ENCODE assay signal across 1 cellular context in genomic region chr3:196927571-196928453, GRCh38.
TF ChIP-seq lines count a peak whose summit lies in the region.

No MANE protein-coding gene starts in this region.

TF ChIP-seq in WTC11, 78 proteins besides CTCF, POLR2A, EP300 and RAD21 (continued from another document):
- TF ChIP-seq, protein P1, sequence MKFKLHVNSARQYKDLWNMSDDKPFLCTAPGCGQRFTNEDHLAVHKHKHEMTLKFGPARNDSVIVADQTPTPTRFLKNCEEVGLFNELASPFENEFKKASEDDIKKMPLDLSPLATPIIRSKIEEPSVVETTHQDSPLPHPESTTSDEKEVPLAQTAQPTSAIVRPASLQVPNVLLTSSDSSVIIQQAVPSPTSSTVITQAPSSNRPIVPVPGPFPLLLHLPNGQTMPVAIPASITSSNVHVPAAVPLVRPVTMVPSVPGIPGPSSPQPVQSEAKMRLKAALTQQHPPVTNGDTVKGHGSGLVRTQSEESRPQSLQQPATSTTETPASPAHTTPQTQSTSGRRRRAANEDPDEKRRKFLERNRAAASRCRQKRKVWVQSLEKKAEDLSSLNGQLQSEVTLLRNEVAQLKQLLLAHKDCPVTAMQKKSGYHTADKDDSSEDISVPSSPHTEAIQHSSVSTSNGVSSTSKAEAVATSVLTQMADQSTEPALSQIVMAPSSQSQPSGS (CRISPR knock-in tag; IDR thresholded peaks at IDR 0.05; ENCODE audit: borderline replicate concordance, low read depth): no peak
- TF ChIP-seq, protein P2, sequence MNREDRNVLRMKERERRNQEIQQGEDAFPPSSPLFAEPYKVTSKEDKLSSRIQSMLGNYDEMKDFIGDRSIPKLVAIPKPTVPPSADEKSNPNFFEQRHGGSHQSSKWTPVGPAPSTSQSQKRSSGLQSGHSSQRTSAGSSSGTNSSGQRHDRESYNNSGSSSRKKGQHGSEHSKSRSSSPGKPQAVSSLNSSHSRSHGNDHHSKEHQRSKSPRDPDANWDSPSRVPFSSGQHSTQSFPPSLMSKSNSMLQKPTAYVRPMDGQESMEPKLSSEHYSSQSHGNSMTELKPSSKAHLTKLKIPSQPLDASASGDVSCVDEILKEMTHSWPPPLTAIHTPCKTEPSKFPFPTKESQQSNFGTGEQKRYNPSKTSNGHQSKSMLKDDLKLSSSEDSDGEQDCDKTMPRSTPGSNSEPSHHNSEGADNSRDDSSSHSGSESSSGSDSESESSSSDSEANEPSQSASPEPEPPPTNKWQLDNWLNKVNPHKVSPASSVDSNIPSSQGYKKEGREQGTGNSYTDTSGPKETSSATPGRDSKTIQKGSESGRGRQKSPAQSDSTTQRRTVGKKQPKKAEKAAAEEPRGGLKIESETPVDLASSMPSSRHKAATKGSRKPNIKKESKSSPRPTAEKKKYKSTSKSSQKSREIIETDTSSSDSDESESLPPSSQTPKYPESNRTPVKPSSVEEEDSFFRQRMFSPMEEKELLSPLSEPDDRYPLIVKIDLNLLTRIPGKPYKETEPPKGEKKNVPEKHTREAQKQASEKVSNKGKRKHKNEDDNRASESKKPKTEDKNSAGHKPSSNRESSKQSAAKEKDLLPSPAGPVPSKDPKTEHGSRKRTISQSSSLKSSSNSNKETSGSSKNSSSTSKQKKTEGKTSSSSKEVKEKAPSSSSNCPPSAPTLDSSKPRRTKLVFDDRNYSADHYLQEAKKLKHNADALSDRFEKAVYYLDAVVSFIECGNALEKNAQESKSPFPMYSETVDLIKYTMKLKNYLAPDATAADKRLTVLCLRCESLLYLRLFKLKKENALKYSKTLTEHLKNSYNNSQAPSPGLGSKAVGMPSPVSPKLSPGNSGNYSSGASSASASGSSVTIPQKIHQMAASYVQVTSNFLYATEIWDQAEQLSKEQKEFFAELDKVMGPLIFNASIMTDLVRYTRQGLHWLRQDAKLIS (CRISPR knock-in tag; IDR thresholded peaks at IDR 0.05; ENCODE audit: borderline replicate concordance): no peak
- TF ChIP-seq CREB1 (CRISPR knock-in tag; IDR thresholded peaks at IDR 0.05) (no peak), FOXP1 (CRISPR knock-in tag; IDR thresholded peaks at IDR 0.05; ENCODE audit: borderline replicate concordance) (no peak), TCF7 (CRISPR knock-in tag; IDR thresholded peaks at IDR 0.05; ENCODE audit: low read depth) (no peak), PRRX2 (CRISPR knock-in tag; IDR thresholded peaks at IDR 0.05) (no peak), ATF6 (CRISPR knock-in tag; IDR thresholded peaks at IDR 0.05) (no peak), GTF2I (CRISPR knock-in tag; conservative IDR thresholded peaks at IDR 0.05) (no peak), ZNF121 (CRISPR knock-in tag; IDR thresholded peaks at IDR 0.05) (no peak), ZMAT4 (CRISPR knock-in tag; IDR thresholded peaks at IDR 0.05) (no peak), ZNF671 (CRISPR knock-in tag; IDR thresholded peaks at IDR 0.05) (no peak), NR1H2 (CRISPR knock-in tag; IDR thresholded peaks at IDR 0.05) (no peak), ZNF232 (CRISPR knock-in tag; IDR thresholded peaks at IDR 0.05) (no peak), MAX (CRISPR knock-in tag; IDR thresholded peaks at IDR 0.05) (no peak), E2F1 (CRISPR knock-in tag; IDR thresholded peaks at IDR 0.05) (no peak), JAZF1 (CRISPR knock-in tag; IDR thresholded peaks at IDR 0.05) (no peak), ZBTB21 (CRISPR knock-in tag; IDR thresholded peaks at IDR 0.05; ENCODE audit: borderline replicate concordance) (no peak), ESRRA (CRISPR knock-in tag; IDR thresholded peaks at IDR 0.05; ENCODE audit: borderline replicate concordance) (no peak)
